In genomic region chr5:37641933-37642332, GRCh38 we compare ENCODE assay signal across 28 cellular contexts.
"Had no signal": no experiment of that assay in that cellular context is flagged by ENCODE, and none has a peak within 500 bp of the region (broad histone marks: within the 10 kb centered on the region; RNA-seq: fewer than 3 reads in every experiment).

No MANE protein-coding gene starts in this region.

- H3K4me3 ChIP-seq: adrenal gland, body of pancreas, esophagus muscularis mucosa, gastroesophageal sphincter, heart right ventricle had no signal

- H3K36me3 ChIP-seq: adrenal gland, esophagus muscularis mucosa, gastroesophageal sphincter, heart right ventricle had no signal

- ATAC-seq: activated CD4-positive, alpha-beta T cell treated with anti-CD3 and anti-CD28 coated beads for 36 hours; activated CD8-positive, alpha-beta memory T cell treated with anti-CD3 and anti-CD28 coated beads, Interleukin-2, amount 10 ng/mL, durations not matched to agents 7 days and 5 days; activated CD8-positive, alpha-beta T cell treated with anti-CD3 and anti-CD28 coated beads, Interleukin-2, amount 10 ng/mL, durations not matched to agents 7 days and 5 days; activated naive CD8-positive, alpha-beta T cell treated with anti-CD3 and anti-CD28 coated beads, Interleukin-2, amount 50 U/mL, for 24 hours; body of pancreas; foreskin keratinocyte; gastroesophageal sphincter; heart right ventricle had no signal

- H3K9me3 ChIP-seq: body of pancreas had no signal

- H3K27ac ChIP-seq: adrenal gland, body of pancreas, esophagus muscularis mucosa, foreskin keratinocyte, gastroesophageal sphincter, heart right ventricle had no signal

- DNase-seq: activated CD4-positive, alpha-beta memory T cell treated with anti-CD3 and anti-CD28 coated beads for 36 hours; activated CD4-positive, alpha-beta T cell treated with anti-CD3 and anti-CD28 coated beads for 36 hours; activated CD4-positive, alpha-beta T cell treated with anti-CD3 and anti-CD28 coated beads, Interleukin-2, amount 10 ng/mL, durations not matched to agents 24 days and 14 days; activated CD4-positive, CD25-positive, alpha-beta regulatory T cell; activated CD4-positive, CD25-positive, alpha-beta regulatory T cell treated with anti-CD3 and anti-CD28 coated beads, Interleukin-2, amount 50 U/mL, for 72 hours; activated CD8-positive, alpha-beta memory T cell treated with anti-CD3 and anti-CD28 coated beads, Interleukin-2, amount 10 ng/mL, durations not matched to agents 7 days and 5 days; activated CD8-positive, alpha-beta memory T cell treated with anti-CD3 and anti-CD28 coated beads, Interleukin-2, amount 50 U/mL, for 4 hours; activated CD8-positive, alpha-beta T cell treated with anti-CD3 and anti-CD28 coated beads, Interleukin-2, amount 10 ng/mL, durations not matched to agents 7 days and 5 days; activated effector memory CD4-positive, alpha-beta T cell treated with anti-CD3 and anti-CD28 coated beads, Interleukin-2, amount 50 U/mL, for 16 hours; activated naive CD4-positive, alpha-beta T cell treated with anti-CD3 and anti-CD28 coated beads for 36 hours; activated naive CD8-positive, alpha-beta T cell treated with anti-CD3 and anti-CD28 coated beads for 36 hours; activated naive CD8-positive, alpha-beta T cell treated with anti-CD3 and anti-CD28 coated beads, Interleukin-2, amount 50 U/mL, for 24 hours; activated T-cell treated with anti-CD3 and anti-CD28 coated beads, Interleukin-2, amount 50 U/mL, for 1 hour; activated T-cell treated with anti-CD3 and anti-CD28 coated beads, Interleukin-2, amount 50 U/mL, for 48 hours; adrenal gland; amygdala; aorta; body of pancreas; caudate nucleus; cortex of kidney; effector CD8-positive, alpha-beta T cell; endodermal cell; erythroblast; foreskin keratinocyte; heart right ventricle; T-helper 2 cell had no signal

- H3K4me1 ChIP-seq: body of pancreas, gastroesophageal sphincter, heart right ventricle had no signal

- H3K27me3 ChIP-seq: adrenal gland, body of pancreas, esophagus muscularis mucosa, foreskin keratinocyte, gastroesophageal sphincter, heart right ventricle had no signal
